ENCODE assay signal across 9 cellular contexts in genomic region chr18:23502516-23503037, GRCh38. TPM values are rescaled to one million over a fixed set of nuclear protein-coding genes. Genes with fewer than 3 reads are reported as not detected.
A peak's percentile ranks its signal among the peaks of the same experiment; 100 is the strongest.
DNase-seq lines count a peak whose midpoint lies in the region; ATAC-seq, FAIRE-seq and TF ChIP-seq lines count a peak whose summit lies in the region.
"Had no signal": no experiment of that assay in that cellular context is flagged by ENCODE, and none has a peak within 500 bp of the region (broad histone marks: within the 10 kb centered on the region; RNA-seq: fewer than 3 reads in every experiment).

No MANE protein-coding gene starts in this region.

- peaks cover 13% of the 10 kb centered on the region; the same call in 1 of the 2 replicates for H3K36me3 ChIP-seq in WERI-Rb-1
- H3K36me3 ChIP-seq in small intestine (ENCODE audit: control insufficient read depth in 2 of 2, insufficient read depth in 2 of 2, low read length in 2 of 2), result peaks cover 0 to 8% of the 10 kb centered on the region in 2 donors

- 20% methylated on average over 6 of the region's 6 CpGs for WGBS in right cardiac atrium
- 6 to 22% (median 19%) methylated on average over 6 of the region's 6 CpGs for WGBS in small intestine, 3 donors

- peaks cover 3% of the 10 kb centered on the region for H3K4me1 ChIP-seq in right cardiac atrium (ENCODE audit: control insufficient read depth, insufficient read depth, low read length)
- H3K4me1 ChIP-seq in small intestine (ENCODE audit: control insufficient read depth in 2 of 2, insufficient read depth in 1 of 2, low read depth in 1 of 2, low read length in 1 of 2), result peaks cover 3 to 9% of the 10 kb centered on the region in 2 donors

- no peak for TF ChIP-seq CTCF in WERI-Rb-1 (IDR thresholded peaks at IDR 0.05; ENCODE audit: low read depth, low read length)

- DNase-seq in DMS53 (lab: John Stamatoyannopoulos, UW), result peak; percentile 38
- DNase-seq in DMS53 treated with DMSO at 0.1 percent for 48 hours (lab: John Stamatoyannopoulos, UW; ENCODE audit: unreplicated experiment), result no peak
- no peak for DNase-seq in WERI-Rb-1
- no peak for DNase-seq in right cardiac atrium
- peak; percentile 76 for DNase-seq in small intestine
- DNase-seq in retina, result no peak
- DNase-seq in cortex of kidney (lab: John Stamatoyannopoulos, UW), result no peak

- no peaks in the 10 kb centered on the region for H3K27me3 ChIP-seq in WERI-Rb-1 (ENCODE audit: insufficient read depth, low read depth, severe bottlenecking)
- H3K27me3 ChIP-seq in right cardiac atrium (ENCODE audit: control insufficient read depth, insufficient read depth), result no peaks in the 10 kb centered on the region
- no peaks in the 10 kb centered on the region for H3K27me3 ChIP-seq in small intestine (ENCODE audit: control insufficient read depth in 2 of 2, insufficient read depth in 2 of 2, low read length in 2 of 2)

- H3K4me3 ChIP-seq in WERI-Rb-1 (ENCODE audit: low read depth, low read length) (peak overlapping the region; percentile 89), right cardiac atrium (ENCODE audit: low read length) (peak overlapping the region; percentile 50), small intestine (ENCODE audit: low read depth in 1 of 2, low read length in 2 of 2) (peak overlapping the region in 1 of 2 donors; percentile 76)

- peak overlapping the region; percentile 79 for H3K27ac ChIP-seq in WERI-Rb-1
- peak overlapping the region; percentile 54 for H3K27ac ChIP-seq in right cardiac atrium (ENCODE audit: low read length)
- peak overlapping the region; percentile 89 to 96 for H3K27ac ChIP-seq in small intestine (ENCODE audit: low read depth in 1 of 2, low read length in 1 of 2)

- intact Hi-C loops in right cardiac atrium (cut with DNase I), result loop anchor here in 1 of 4 donors (5.0 kb wide), 1 partner anchor 85 kb away; the partner anchor contains the start of gene NPC1

- no peak for ATAC-seq in right cardiac atrium
- no peak for ATAC-seq in HG02588 (IDR thresholded peaks at IDR 0.05; ENCODE audit: unreplicated experiment)

- H3K9me3 ChIP-seq in WERI-Rb-1 (ENCODE audit: severe bottlenecking) (no peaks in the 10 kb centered on the region), right cardiac atrium (ENCODE audit: control insufficient read depth, low read length) (no peaks in the 10 kb centered on the region), small intestine (ENCODE audit: control insufficient read depth, low read depth) (no peaks in the 10 kb centered on the region)

- no peak for FAIRE-seq in small intestine (lab: Jason Lieb, UNC)
- FAIRE-seq: A204.1 had no signal

RNA-seq across cellular contexts. Expression of gene RMC1, which starts 0.7 kb away (rescaled TPM):
- total RNA-seq in right cardiac atrium, result 10 to 100 TPM; 12.2 to 14.6 (median 13.8) TPM
- 17.6 TPM for polyA plus RNA-seq in right cardiac atrium
- 10 to 100 TPM; 24.6 to 96.4 (median 63.5) TPM for polyA plus RNA-seq in small intestine

RNA-seq across cellular contexts. Expression of gene RIOK3, which starts 49.5 kb away (rescaled TPM):
- 10 to 100 TPM; 49.0 to 52.3 (median 50.8) TPM for total RNA-seq in right cardiac atrium
- polyA plus RNA-seq in right cardiac atrium (31.3 TPM), small intestine (100 to 1,000 TPM in 2 of 3 donors, 10 to 100 TPM in 1; 41.0 to 215 (median 193) TPM)

Comparison
In these comparisons a context has a peak if more than half of its experiments do, and no peak if none do; other contexts are left out.
1. DNase-seq: peak in DMS53 (single experiment) and small intestine (single experiment); none in DMS53 treated with DMSO at 0.1 percent for 48 hours (single experiment), WERI-Rb-1 (single experiment), right cardiac atrium (0 of 3), retina (single experiment) and cortex of kidney (single experiment).
2. Peak in every context shown above with its lines, with median percentiles within 50 percentile points of each other: H3K27ac ChIP-seq.